In genomic region chr16:67969286-67970039, GRCh38 we compare ENCODE assay signal across 8 cellular contexts. TPM values are rescaled to one million over a fixed set of nuclear protein-coding genes. Genes with fewer than 3 reads are reported as not detected.
DNase-seq lines count a peak whose midpoint lies in the region; ATAC-seq and TF ChIP-seq lines count a peak whose summit lies in the region.

No MANE protein-coding gene starts in this region.

- H3K9me3 ChIP-seq in SK-N-SH (no peaks in the 10 kb centered on the region), testis (no peaks in the 10 kb centered on the region)

- H3K9me2 ChIP-seq in SK-N-SH = no peaks in the 10 kb centered on the region

- H3K36me3 Mint-ChIP-seq in activated naive CD4-positive, alpha-beta T cell treated with anti-CD3 and anti-CD28 coated beads, Interleukin-2, amount 50 U/mL, for 72 hours = peaks cover 9 to 12% of the 10 kb centered on the region in 2 donors

- H3K27me3 ChIP-seq in SK-N-SH (ENCODE audit: insufficient read depth) (no peaks in the 10 kb centered on the region), testis (no peaks in the 10 kb centered on the region), foreskin keratinocyte (no peaks in the 10 kb centered on the region)

- peak overlapping the region; percentile 91 to 94 for H3K27ac Mint-ChIP-seq in activated naive CD4-positive, alpha-beta T cell treated with anti-CD3 and anti-CD28 coated beads, Interleukin-2, amount 50 U/mL, for 72 hours

- H4K20me1 ChIP-seq in SK-N-SH (ENCODE audit: insufficient read depth) = peaks cover 28% of the 10 kb centered on the region

- no peak for TF ChIP-seq POLR2A in testis (IDR thresholded peaks at IDR 0.05)

- ATAC-seq in SK-N-SH treated with all-trans-retinoic acid at 6 μM for 48 hours (no peak), GM21367 (IDR thresholded peaks at IDR 0.05; ENCODE audit: unreplicated experiment) (no peak), HG02588 (IDR thresholded peaks at IDR 0.05; ENCODE audit: unreplicated experiment) (no peak), foreskin keratinocyte (no peak)
- no peak for ATAC-seq in activated naive CD4-positive, alpha-beta T cell treated with anti-CD3 and anti-CD28 coated beads, Interleukin-2, amount 50 U/mL, for 72 hours

- TF ChIP-seq CTCF in SK-N-SH (IDR thresholded peaks at IDR 0.05) (no peak), testis (IDR thresholded peaks at IDR 0.05) (no peak), foreskin keratinocyte (conservative IDR thresholded peaks at IDR 0.05) (no peak)

- DNase-seq in SK-N-SH (no peak), iris pigment epithelial cell (ENCODE audit: low read depth) (peak; percentile 34), testis (no peak), foreskin keratinocyte (no peak)
- no peak for DNase-seq in activated naive CD4-positive, alpha-beta T cell treated with anti-CD3 and anti-CD28 coated beads, Interleukin-2, amount 50 U/mL, for 72 hours (ENCODE audit: low spot score in 2 of 2)

- peaks cover 4% of the 10 kb centered on the region for H3F3A ChIP-seq in SK-N-SH (replicated peaks; ENCODE audit: insufficient read depth)

- H3K36me3 ChIP-seq in SK-N-SH (replicated peaks in 1 of 2; ENCODE audit: control insufficient read depth in 1 of 2, insufficient read depth in 2 of 2, low read length in 1 of 2) (peaks cover 8 to 10% of the 10 kb centered on the region in 2 experiments), testis (ENCODE audit: low read depth, missing control alignments) (no peaks in the 10 kb centered on the region)

- POLR2A ChIA-PET in SK-N-SH (lab: Yijun Ruan, JAX) = no interaction called here

- H3K4me3 ChIP-seq in SK-N-SH (ENCODE audit: low read depth in 2 of 2, low read length in 1 of 2) (peak overlapping the region in 1 of 2 experiments; percentile 73; a peak in 2 of 4 replicates), testis (peak overlapping the region; percentile 82 to 89)

- no peak overlapping the region for H3K9ac ChIP-seq in SK-N-SH

- H3K4me2 ChIP-seq in SK-N-SH = peak overlapping the region; percentile 96; the same call in 1 of the 2 replicates

- H2AFZ ChIP-seq in SK-N-SH (ENCODE audit: low read depth) = peak overlapping the region; percentile 83

- 92% methylated on average over 36 of the region's 37 CpGs for WGBS in SK-N-SH (ENCODE audit: low lambda C conversion rate)
- WGBS in testis, 2 donors = 22 to 34% methylated on average over 33 to 37 of the region's 37 CpGs

- intact Hi-C loops in testis (cut with DNase I; ENCODE audit: low total_unique reads) = no loop called here

- H3K4me1 ChIP-seq in SK-N-SH (ENCODE audit: control insufficient read depth in 1 of 2, insufficient read depth in 2 of 2, low read depth in 1 of 2, low read length in 1 of 2) (peaks cover 15 to 30% of the 10 kb centered on the region in 2 experiments; a peak in 3 of 4 replicates), testis (peaks cover 20% of the 10 kb centered on the region), foreskin keratinocyte (peaks cover 11% of the 10 kb centered on the region)

- H3K79me2 ChIP-seq in SK-N-SH (ENCODE audit: insufficient read depth) = peaks cover 39% of the 10 kb centered on the region

- CTCF ChIA-PET in SK-N-SH (lab: Yijun Ruan, JAX) = interaction anchor here (0.6 to 1.8 kb wide), 3 partner anchors 20 to 125 kb away, joined by 3 to 4 read pairs (median 3); no protein-coding TSS in a partner anchor

- TF ChIP-seq EP300 in SK-N-SH (IDR thresholded peaks at IDR 0.05; ENCODE audit: borderline replicate concordance in 1 of 2, low read depth in 1 of 2, low read length in 1 of 2) = no peak

- no peaks in the 10 kb centered on the region for H3K9me3 Mint-ChIP-seq in activated naive CD4-positive, alpha-beta T cell treated with anti-CD3 and anti-CD28 coated beads, Interleukin-2, amount 50 U/mL, for 72 hours

- no peak for TF ChIP-seq RAD21 in SK-N-SH (IDR thresholded peaks at IDR 0.05; ENCODE audit: low read length)

- H3K27ac ChIP-seq in SK-N-SH (ENCODE audit: low read depth in 2 of 2, low read length in 1 of 2) = no peak overlapping the region
- peak overlapping the region; percentile 75 to 94 for H3K27ac ChIP-seq in testis
- H3K27ac ChIP-seq in foreskin keratinocyte = no peak overlapping the region

TF ChIP-seq in SK-N-SH, 30 proteins besides CTCF, POLR2A, EP300 and RAD21 (continues in another document):
- TF ChIP-seq MEF2A (IDR thresholded peaks at IDR 0.05; ENCODE audit: borderline replicate concordance, low read depth) (no peak), YY1 (IDR thresholded peaks at IDR 0.05; ENCODE audit: low read depth) (no peak), RCOR1 (IDR thresholded peaks at IDR 0.05; ENCODE audit: low read length) (no peak), FOXM1 (IDR thresholded peaks at IDR 0.05; ENCODE audit: low read depth) (no peak), CHD2 (IDR thresholded peaks at IDR 0.05; ENCODE audit: low read length, partially characterized antibody) (no peak), NRF1 (IDR thresholded peaks at IDR 0.05; ENCODE audit: low read depth, low read length) (no peak), MAX (IDR thresholded peaks at IDR 0.05; ENCODE audit: low read depth) (no peak), FOSL2 (IDR thresholded peaks at IDR 0.05; ENCODE audit: borderline replicate concordance, low read depth) (no peak), NFIC (IDR thresholded peaks at IDR 0.05; ENCODE audit: borderline replicate concordance) (no peak)

TF ChIP-seq in SK-N-SH treated with all-trans-retinoic acid at 6 μM for 48 hours, 23 proteins besides CTCF, POLR2A, EP300 and RAD21 (continues in another document):
- no peak for TF ChIP-seq POU6F1 (CRISPR knock-in tag; IDR thresholded peaks at IDR 0.05; ENCODE audit: borderline replicate concordance, low read depth)

RNA-seq across cellular contexts. Expression of gene SLC12A4, which starts 1.0 kb away (rescaled TPM):
- polyA plus RNA-seq in SK-N-SH (2012; rRNA removed) (54.3 and 75.8 TPM in 2 replicates), testis (ENCODE audit: insufficient read depth, low read depth, low replicate concordance) (46.7 TPM), foreskin keratinocyte (52.6 and 57.5 TPM in 2 replicates)
- polyA plus RNA-seq in SK-N-SH (2012; cell fraction: cytosol; rRNA removed) = 15.0 and 24.0 TPM in 2 replicates
- polyA plus RNA-seq in SK-N-SH (2012; cell fraction: nucleus; rRNA removed) = 234 and 253 TPM in 2 replicates
- total RNA-seq in activated naive CD4-positive, alpha-beta T cell treated with anti-CD3 and anti-CD28 coated beads, Interleukin-2, amount 50 U/mL, for 72 hours = 10 to 100 TPM; 37.2 to 64.0 TPM
- total RNA-seq in testis (10 to 100 TPM; 64.3 to 68.4 TPM), foreskin keratinocyte (79.0 and 90.9 TPM in 2 replicates)

RNA-seq across cellular contexts. Expression of gene DPEP3, which starts 10.8 kb away (rescaled TPM):
- not detected in 2 replicates for polyA plus RNA-seq in SK-N-SH (2012; rRNA removed)
- polyA plus RNA-seq in SK-N-SH (2012; cell fraction: cytosol; rRNA removed) = not detected in 2 replicates
- not detected in 2 replicates for polyA plus RNA-seq in SK-N-SH (2012; cell fraction: nucleus; rRNA removed)
- total RNA-seq in activated naive CD4-positive, alpha-beta T cell treated with anti-CD3 and anti-CD28 coated beads, Interleukin-2, amount 50 U/mL, for 72 hours = under 1 TPM; 0.19 to 0.23 TPM
- 100 to 1,000 TPM; 127 to 138 TPM for total RNA-seq in testis
- polyA plus RNA-seq in testis (ENCODE audit: insufficient read depth, low read depth, low replicate concordance) = 61.0 TPM
- not detected in 2 replicates for total RNA-seq in foreskin keratinocyte
- polyA plus RNA-seq in foreskin keratinocyte = not detected in 2 replicates

RNA-seq across cellular contexts. Expression of gene LCAT, which starts 25.5 kb away (rescaled TPM):
- polyA plus RNA-seq in SK-N-SH (2012; rRNA removed) = 11.1 and 14.4 TPM in 2 replicates
- polyA plus RNA-seq in SK-N-SH (2012; cell fraction: cytosol; rRNA removed) = 1.7 and 3.1 TPM in 2 replicates
- 94.0 and 97.7 TPM in 2 replicates for polyA plus RNA-seq in SK-N-SH (2012; cell fraction: nucleus; rRNA removed)
- 10 to 100 TPM; 15.7 to 32.5 TPM for total RNA-seq in activated naive CD4-positive, alpha-beta T cell treated with anti-CD3 and anti-CD28 coated beads, Interleukin-2, amount 50 U/mL, for 72 hours
- total RNA-seq in testis = 10 to 100 TPM; 20.6 to 25.3 TPM
- 12.9 TPM for polyA plus RNA-seq in testis (ENCODE audit: insufficient read depth, low read depth, low replicate concordance)
- total RNA-seq in foreskin keratinocyte = 19.2 and 24.8 TPM in 2 replicates
- polyA plus RNA-seq in foreskin keratinocyte = 25.6 and 29.9 TPM in 2 replicates

RNA-seq across cellular contexts. Expression of gene DPEP2, which starts 29.8 kb away (rescaled TPM):
- not detected in 2 replicates for polyA plus RNA-seq in SK-N-SH (2012; rRNA removed)
- polyA plus RNA-seq in SK-N-SH (2012; cell fraction: cytosol; rRNA removed) = not detected in 2 replicates
- not detected in 2 replicates for polyA plus RNA-seq in SK-N-SH (2012; cell fraction: nucleus; rRNA removed)
- 1 to 10 TPM; 2.5 to 6.3 TPM for total RNA-seq in activated naive CD4-positive, alpha-beta T cell treated with anti-CD3 and anti-CD28 coated beads, Interleukin-2, amount 50 U/mL, for 72 hours
- total RNA-seq in testis = 1 to 10 TPM; 2.7 to 3.0 TPM
- 5.9 TPM for polyA plus RNA-seq in testis (ENCODE audit: insufficient read depth, low read depth, low replicate concordance)
- not detected in 2 replicates for total RNA-seq in foreskin keratinocyte
- polyA plus RNA-seq in foreskin keratinocyte = 0.04 TPM in 1 of 2 replicates, not detected in the other

RNA-seq across cellular contexts. Expression of gene PSMB10, which starts 32.8 kb away (rescaled TPM):
- 52.7 and 57.8 TPM in 2 replicates for polyA plus RNA-seq in SK-N-SH (2012; rRNA removed)
- polyA plus RNA-seq in SK-N-SH (2012; cell fraction: cytosol; rRNA removed) = 28.1 and 38.0 TPM in 2 replicates
- 24.1 and 38.0 TPM in 2 replicates for polyA plus RNA-seq in SK-N-SH (2012; cell fraction: nucleus; rRNA removed)
- total RNA-seq in activated naive CD4-positive, alpha-beta T cell treated with anti-CD3 and anti-CD28 coated beads, Interleukin-2, amount 50 U/mL, for 72 hours = 100 to 1,000 TPM; 156 to 215 TPM
- 10 to 100 TPM; 13.2 to 14.2 TPM for total RNA-seq in testis
- polyA plus RNA-seq in testis (ENCODE audit: insufficient read depth, low read depth, low replicate concordance) = 49.1 TPM
- total RNA-seq in foreskin keratinocyte = 43.5 and 46.3 TPM in 2 replicates
- 51.2 and 53.6 TPM in 2 replicates for polyA plus RNA-seq in foreskin keratinocyte

Comparison
In these comparisons a context has a peak if more than half of its experiments do, and no peak if none do; other contexts are left out.
1. H3K27ac ChIP-seq: peak in testis (2 of 2); none in SK-N-SH (0 of 2) and foreskin keratinocyte (single experiment).
2. RNA of gene DPEP3, which starts 10.8 kb away (total RNA-seq): 127 to 138 TPM in testis; 0.19 to 0.23 TPM in activated naive CD4-positive, alpha-beta T cell treated with anti-CD3 and anti-CD28 coated beads, Interleukin-2, amount 50 U/mL, for 72 hours and not detected in foreskin keratinocyte; every median in the first group is over 100 times any median in the second.